In genomic region chr2:210387074-210387473, GRCh38 we compare ENCODE assay signal across 38 cellular contexts.
"Had no signal": no experiment of that assay in that cellular context is flagged by ENCODE, and none has a peak within 500 bp of the region (broad histone marks: within the 10 kb centered on the region; RNA-seq: fewer than 3 reads in every experiment).

No MANE protein-coding gene starts in this region.

- DNase-seq: activated B cell treated with CpG ODN at 0.5 μM for 24 hours; activated CD4-positive, alpha-beta memory T cell treated with anti-CD3 and anti-CD28 coated beads for 36 hours; activated CD4-positive, alpha-beta T cell treated with anti-CD3 and anti-CD28 coated beads for 4 hours; activated CD4-positive, alpha-beta T cell treated with anti-CD3 and anti-CD28 coated beads, Interleukin-2, amount 10 ng/mL, durations not matched to agents 24 days and 14 days; activated CD4-positive, alpha-beta T cell treated with anti-CD3 and anti-CD28 coated beads, Interleukin-2, amount 50 U/mL, for 1 hour; activated CD4-positive, alpha-beta T cell treated with anti-CD3 and anti-CD28 coated beads, Interleukin-2, amount 50 U/mL, for 4 hours; activated CD4-positive, CD25-positive, alpha-beta regulatory T cell treated with anti-CD3 and anti-CD28 coated beads, Interleukin-2, amount 50 U/mL, for 72 hours; activated CD8-positive, alpha-beta memory T cell treated with anti-CD3 and anti-CD28 coated beads, Interleukin-2, amount 50 U/mL, for 4 hours; activated CD8-positive, alpha-beta T cell treated with anti-CD3 and anti-CD28 coated beads for 36 hours; activated effector memory CD4-positive, alpha-beta T cell treated with anti-CD3 and anti-CD28 coated beads, Interleukin-2, amount 50 U/mL, for 16 hours; activated gamma-delta T cell treated with Interleukin-2 at 50 U/mL for 16 hours; activated naive CD4-positive, alpha-beta T cell; activated naive CD4-positive, alpha-beta T cell treated with anti-CD3 and anti-CD28 coated beads for 36 hours; activated naive CD4-positive, alpha-beta T cell treated with anti-CD3 and anti-CD28 coated beads, Interleukin-2, amount 50 U/mL, for 16 hours; activated naive CD8-positive, alpha-beta T cell treated with anti-CD3 and anti-CD28 coated beads for 36 hours; activated T-cell treated with anti-CD3 and anti-CD28 coated beads for 4 hours; activated T-cell treated with anti-CD3 and anti-CD28 coated beads, Interleukin-2, amount 50 U/mL, for 1 hour; activated T-cell treated with anti-CD3 and anti-CD28 coated beads, Interleukin-2, amount 50 U/mL, for 4 hours; activated T-cell treated with anti-CD3 and anti-CD28 coated beads, Interleukin-2, amount 50 U/mL, for 72 hours; adrenal gland; amniotic stem cell; aorta; body of pancreas; brain microvascular endothelial cell; caudate nucleus; cerebellar nuclear complex; T-helper 1 cell; T-helper 2 cell; T-helper 9 cell had no signal

- H3K4me3 Mint-ChIP-seq: activated B cell treated with CpG ODN at 0.5 μM for 24 hours; activated CD4-positive, alpha-beta memory T cell treated with anti-CD3 and anti-CD28 coated beads for 36 hours; activated CD4-positive, alpha-beta T cell treated with anti-CD3 and anti-CD28 coated beads, Interleukin-2, amount 10 ng/mL, durations not matched to agents 24 days and 14 days; activated CD8-positive, alpha-beta T cell treated with anti-CD3 and anti-CD28 coated beads for 36 hours; activated naive CD4-positive, alpha-beta T cell treated with anti-CD3 and anti-CD28 coated beads for 36 hours; activated naive CD8-positive, alpha-beta T cell treated with anti-CD3 and anti-CD28 coated beads for 36 hours; activated T-cell treated with anti-CD3 and anti-CD28 coated beads, Interleukin-2, amount 50 U/mL, for 4 hours; activated T-cell treated with anti-CD3 and anti-CD28 coated beads, Interleukin-2, amount 50 U/mL, for 72 hours; activated T-helper 1 cell treated with anti-CD3 and anti-CD28 coated beads, Interleukin-12 subunit alpha, Interleukin-12 subunit beta, Interleukin-2, Interleukin-4 antibody, amounts not matched to agents 30 ng/mL and 10 ng/mL and 1 ng/mL, durations not matched to agents 14 hours and 24 hours and 36 hours; activated T-helper 17 cell treated with anti-CD3 and anti-CD28 coated beads, Interleukin-2, amount 50 U/mL, for 72 hours; central memory CD8-positive, alpha-beta T cell; T-helper 1 cell treated with Interleukin-12 subunit alpha and Interleukin-12 subunit beta and Interleukin-4 antibody, amounts not matched to agents 30 μg/mL and 1 μg/mL, for 36 hours; T-helper 2 cell treated with Interferon-gamma antibody and Interleukin-4, amounts not matched to agents 5 μg/mL and 100 μg/mL, for 36 hours had no signal

- H3K36me3 Mint-ChIP-seq: activated CD4-positive, alpha-beta memory T cell treated with anti-CD3 and anti-CD28 coated beads for 36 hours; activated naive CD4-positive, alpha-beta T cell treated with anti-CD3 and anti-CD28 coated beads, Interleukin-2, amount 50 U/mL, for 72 hours; activated naive CD8-positive, alpha-beta T cell treated with anti-CD3 and anti-CD28 coated beads for 36 hours had no signal

- H3K36me3 ChIP-seq: adrenal gland, brain microvascular endothelial cell, breast epithelium, cardiac muscle cell had no signal

- H3K9me3 ChIP-seq: adrenal gland, body of pancreas, breast epithelium had no signal

- H3K4me1 Mint-ChIP-seq: activated B cell treated with CpG ODN at 0.5 μM for 24 hours; activated CD4-positive, alpha-beta T cell treated with anti-CD3 and anti-CD28 coated beads, Interleukin-2, amount 10 ng/mL, durations not matched to agents 24 days and 14 days; activated naive CD8-positive, alpha-beta T cell treated with anti-CD3 and anti-CD28 coated beads for 36 hours; activated T-helper 17 cell treated with anti-CD3 and anti-CD28 coated beads, Interleukin-2, amount 50 U/mL, for 72 hours; central memory CD8-positive, alpha-beta T cell had no signal

- ATAC-seq: activated CD8-positive, alpha-beta T cell treated with anti-CD3 and anti-CD28 coated beads for 36 hours; activated naive CD4-positive, alpha-beta T cell treated with anti-CD3 and anti-CD28 coated beads, Interleukin-2, amount 50 U/mL, for 72 hours; activated T-cell treated with anti-CD3 and anti-CD28 coated beads, Interleukin-2, amount 50 U/mL, for 4 hours; activated T-cell treated with anti-CD3 and anti-CD28 coated beads, Interleukin-2, amount 50 U/mL, for 72 hours; activated T-helper 17 cell treated with anti-CD3 and anti-CD28 coated beads, Interleukin-2, amount 50 U/mL, for 72 hours; body of pancreas had no signal

- H3K4me1 ChIP-seq: adrenal gland, body of pancreas, breast epithelium had no signal

- H3K9me3 Mint-ChIP-seq: activated B cell treated with CpG ODN at 0.5 μM for 24 hours; activated CD4-positive, alpha-beta memory T cell treated with anti-CD3 and anti-CD28 coated beads for 36 hours; activated CD4-positive, alpha-beta T cell treated with anti-CD3 and anti-CD28 coated beads, Interleukin-2, amount 10 ng/mL, durations not matched to agents 24 days and 14 days; activated CD8-positive, alpha-beta T cell treated with anti-CD3 and anti-CD28 coated beads for 36 hours; activated naive CD4-positive, alpha-beta T cell treated with anti-CD3 and anti-CD28 coated beads for 36 hours; activated naive CD4-positive, alpha-beta T cell treated with anti-CD3 and anti-CD28 coated beads, Interleukin-2, amount 50 U/mL, for 72 hours; activated naive CD8-positive, alpha-beta T cell treated with anti-CD3 and anti-CD28 coated beads for 36 hours; activated T-cell treated with anti-CD3 and anti-CD28 coated beads, Interleukin-2, amount 50 U/mL, for 4 hours; activated T-cell treated with anti-CD3 and anti-CD28 coated beads, Interleukin-2, amount 50 U/mL, for 72 hours; activated T-helper 1 cell treated with anti-CD3 and anti-CD28 coated beads, Interleukin-12 subunit alpha, Interleukin-12 subunit beta, Interleukin-2, Interleukin-4 antibody, amounts not matched to agents 30 ng/mL and 10 ng/mL and 1 ng/mL, durations not matched to agents 14 hours and 24 hours and 36 hours; activated T-helper 17 cell treated with anti-CD3 and anti-CD28 coated beads, Interleukin-2, amount 50 U/mL, for 72 hours; central memory CD8-positive, alpha-beta T cell; T-helper 1 cell treated with Interleukin-12 subunit alpha and Interleukin-12 subunit beta and Interleukin-4 antibody, amounts not matched to agents 30 μg/mL and 1 μg/mL, for 36 hours; T-helper 2 cell treated with Interferon-gamma antibody and Interleukin-4, amounts not matched to agents 5 μg/mL and 100 μg/mL, for 36 hours had no signal

- H3K27me3 ChIP-seq: adrenal gland, body of pancreas, brain microvascular endothelial cell, breast epithelium, cardiac muscle cell had no signal

- H3K4me3 ChIP-seq: adrenal gland, body of pancreas, breast epithelium, cardiac muscle cell had no signal

- H3K27ac Mint-ChIP-seq: activated B cell treated with CpG ODN at 0.5 μM for 24 hours; activated CD4-positive, alpha-beta memory T cell treated with anti-CD3 and anti-CD28 coated beads for 36 hours; activated CD4-positive, alpha-beta T cell treated with anti-CD3 and anti-CD28 coated beads, Interleukin-2, amount 10 ng/mL, durations not matched to agents 24 days and 14 days; activated CD8-positive, alpha-beta T cell treated with anti-CD3 and anti-CD28 coated beads for 36 hours; activated naive CD4-positive, alpha-beta T cell treated with anti-CD3 and anti-CD28 coated beads for 36 hours; activated naive CD4-positive, alpha-beta T cell treated with anti-CD3 and anti-CD28 coated beads, Interleukin-2, amount 50 U/mL, for 72 hours; activated naive CD8-positive, alpha-beta T cell treated with anti-CD3 and anti-CD28 coated beads for 36 hours; activated T-cell treated with anti-CD3 and anti-CD28 coated beads, Interleukin-2, amount 50 U/mL, for 72 hours; activated T-helper 1 cell treated with anti-CD3 and anti-CD28 coated beads, Interleukin-12 subunit alpha, Interleukin-12 subunit beta, Interleukin-2, Interleukin-4 antibody, amounts not matched to agents 30 ng/mL and 10 ng/mL and 1 ng/mL, durations not matched to agents 14 hours and 24 hours and 36 hours; activated T-helper 17 cell treated with anti-CD3 and anti-CD28 coated beads, Interleukin-2, amount 50 U/mL, for 72 hours; T-helper 1 cell treated with Interleukin-12 subunit alpha and Interleukin-12 subunit beta and Interleukin-4 antibody, amounts not matched to agents 30 μg/mL and 1 μg/mL, for 36 hours; T-helper 2 cell treated with Interferon-gamma antibody and Interleukin-4, amounts not matched to agents 5 μg/mL and 100 μg/mL, for 36 hours had no signal

- H3K27me3 Mint-ChIP-seq: activated CD4-positive, alpha-beta T cell treated with anti-CD3 and anti-CD28 coated beads, Interleukin-2, amount 10 ng/mL, durations not matched to agents 24 days and 14 days had no signal

- H3K27ac ChIP-seq: adrenal gland, body of pancreas, brain microvascular endothelial cell, breast epithelium, cardiac muscle cell, VCaP had no signal
